ENCODE assay signal across 21 cellular contexts in genomic region chr4:102807345-102807744, GRCh38. TPM values are rescaled to one million over a fixed set of nuclear protein-coding genes. Genes with fewer than 3 reads are reported as not detected.
DNase-seq lines count a peak whose midpoint lies in the region; ATAC-seq and TF ChIP-seq lines count a peak whose summit lies in the region.
"Had no signal": no experiment of that assay in that cellular context is flagged by ENCODE, and none has a peak within 500 bp of the region (broad histone marks: within the 10 kb centered on the region; RNA-seq: fewer than 3 reads in every experiment).

No MANE protein-coding gene starts in this region.

- no peak overlapping the region for H3K4me3 ChIP-seq in mesenchymal stem cell (ENCODE audit: insufficient read depth in 1 of 2, low read depth in 1 of 2, low read length in 2 of 2)
- H3K4me3 ChIP-seq in right atrium auricular region: no peak overlapping the region
- H3K4me3 ChIP-seq: BLaER1, gastroesophageal sphincter, neural progenitor cell, skin epidermis, upper lobe of left lung had no signal

- H2AFZ ChIP-seq in mesenchymal stem cell (ENCODE audit: low read depth, low read length): no peak overlapping the region
- H2AFZ ChIP-seq: neural progenitor cell had no signal

- H3K14ac ChIP-seq in mesenchymal stem cell (ENCODE audit: low read length in 2 of 2): no peak overlapping the region

- H4K91ac ChIP-seq in mesenchymal stem cell (ENCODE audit: low read length): no peak overlapping the region

- peak; percentile 47 for DNase-seq in Caki2 (ENCODE audit: low read depth)
- DNase-seq in mesenchymal stem cell: no peak
- DNase-seq in AG08395 (ENCODE audit: low spot score): no peak
- DNase-seq in dermis blood vessel endothelial cell: no peak
- no peak for DNase-seq in right atrium auricular region (ENCODE audit: low spot score)
- DNase-seq: activated T-cell treated with anti-CD3 and anti-CD28 coated beads for 4 hours; DMS79 treated with DMSO at 0.1 percent for 48 hours; KBM-7; NCI-H1092; NCI-H2171 treated with DMSO at 0.1 percent for 48 hours; stimulated activated naive CD8-positive, alpha-beta T cell treated with anti-CD3 and anti-CD28 coated beads, Interleukin-15, Interleukin-2, amounts not matched to agents 100 U/mL and 50 U/mL, for 24 hours; T-helper 9 cell; upper lobe of left lung had no signal

- in situ Hi-C loops in Caki2 (cut with HindIII; ENCODE audit: low pct_unique_long_range_greater_than_20kb, low sequenced_read_pairs): loop anchor here (10.0 kb wide), 1 partner anchor 173 kb away; no protein-coding TSS in a partner anchor

- no peak overlapping the region for H3K4ac ChIP-seq in mesenchymal stem cell (ENCODE audit: low read depth in 1 of 2, low read length in 2 of 2)

- TF ChIP-seq CTCF in right atrium auricular region (IDR thresholded peaks at IDR 0.05): no peak

- H3K4me2 ChIP-seq in mesenchymal stem cell (ENCODE audit: low read length, poor library complexity, severe bottlenecking): no peak overlapping the region
- H3K4me2 ChIP-seq: BLaER1, neural progenitor cell had no signal

- H3K4me1 ChIP-seq in mesenchymal stem cell (ENCODE audit: control insufficient read depth, insufficient read depth, low read depth, low read length) (peaks cover 8% of the 10 kb centered on the region), right atrium auricular region (peaks cover 0 to 41% of the 10 kb centered on the region in 2 donors)
- H3K4me1 ChIP-seq: BLaER1 had no signal

- peak; percentile 35 for ATAC-seq in GM19468 (IDR thresholded peaks at IDR 0.05; ENCODE audit: extremely low read depth, unreplicated experiment)
- peak; percentile 47 for ATAC-seq in HG03175 (IDR thresholded peaks at IDR 0.05; ENCODE audit: unreplicated experiment)
- no peak for ATAC-seq in GM19328 (IDR thresholded peaks at IDR 0.05; ENCODE audit: unreplicated experiment)
- ATAC-seq: gastroesophageal sphincter; stimulated activated naive CD8-positive, alpha-beta T cell treated with anti-CD3 and anti-CD28 coated beads, Interleukin-15, Interleukin-2, amounts not matched to agents 100 U/mL and 50 U/mL, for 24 hours had no signal

- H3K9me3 ChIP-seq in mesenchymal stem cell (ENCODE audit: control insufficient read depth, low read length) (no peaks in the 10 kb centered on the region), right atrium auricular region (no peaks in the 10 kb centered on the region)
- H3K9me3 ChIP-seq: BLaER1, gastroesophageal sphincter, upper lobe of left lung had no signal

- H2AK5ac ChIP-seq in mesenchymal stem cell (ENCODE audit: low read length, severe bottlenecking): no peak overlapping the region

- H3K9ac ChIP-seq in mesenchymal stem cell (ENCODE audit: low read length): no peak overlapping the region
- H3K9ac ChIP-seq: BLaER1, neural progenitor cell had no signal

- H3K27me3 ChIP-seq in mesenchymal stem cell (ENCODE audit: control insufficient read depth in 1 of 2, insufficient read depth in 1 of 2, low read length in 2 of 2) (no peaks in the 10 kb centered on the region), right atrium auricular region (no peaks in the 10 kb centered on the region)
- H3K27me3 ChIP-seq: BLaER1, gastroesophageal sphincter, neural progenitor cell, upper lobe of left lung had no signal

- H4K8ac ChIP-seq in mesenchymal stem cell (ENCODE audit: low read length): no peak overlapping the region

- no peak overlapping the region for H2BK120ac ChIP-seq in mesenchymal stem cell (ENCODE audit: low read depth, low read length)

- H3K79me1 ChIP-seq in mesenchymal stem cell (replicated peaks; ENCODE audit: low read length, poor library complexity, severe bottlenecking): peaks cover 3% of the 10 kb centered on the region

- H2BK5ac ChIP-seq in mesenchymal stem cell (ENCODE audit: low read depth, low read length, poor library complexity, severe bottlenecking): no peak overlapping the region

- H3K36me3 ChIP-seq in mesenchymal stem cell (ENCODE audit: control insufficient read depth in 1 of 2, insufficient read depth in 2 of 2, low read depth in 1 of 2, low read length in 2 of 2): peaks cover 17 to 89% of the 10 kb centered on the region in 2 experiments
- H3K36me3 ChIP-seq in right atrium auricular region: peaks cover 48% of the 10 kb centered on the region

- H2BK12ac ChIP-seq in mesenchymal stem cell (ENCODE audit: low read length in 2 of 2): no peak overlapping the region

- H3K18ac ChIP-seq in mesenchymal stem cell (ENCODE audit: low read depth in 1 of 2, low read length in 2 of 2): no peak overlapping the region

- no peak overlapping the region for H3K23ac ChIP-seq in mesenchymal stem cell (ENCODE audit: low read length in 2 of 2)

- 100% methylated on average over 1 of the region's 1 CpG for WGBS in mesenchymal stem cell

- no peak overlapping the region for H2BK15ac ChIP-seq in mesenchymal stem cell (ENCODE audit: low read depth, poor library complexity, severe bottlenecking)

- H3K27ac ChIP-seq in mesenchymal stem cell (ENCODE audit: low read length, poor library complexity, severe bottlenecking) (peak overlapping the region; percentile 55), right atrium auricular region (no peak overlapping the region)
- H3K27ac ChIP-seq: BLaER1, gastroesophageal sphincter, HL-60, neural progenitor cell, upper lobe of left lung had no signal

RNA-seq across cellular contexts. Expression of gene UBE2D3, which starts 20.0 kb away (rescaled TPM):
- total RNA-seq in Caki2 (2014; rRNA removed; shearing (Covaris generic); ENCODE audit: low replicate concordance): 337 and 365 TPM in 2 replicates
- 603 TPM for polyA plus RNA-seq in mesenchymal stem cell (2013, experiment 1 of 2)
- polyA plus RNA-seq in mesenchymal stem cell (2013, experiment 2 of 2): 627 TPM
- total RNA-seq in dermis blood vessel endothelial cell: 313 and 433 TPM in 2 replicates
- total RNA-seq in right atrium auricular region: 100 to 1,000 TPM; 288 to 322 TPM

RNA-seq across cellular contexts. Expression of gene MANBA, which starts 46.6 kb away (rescaled TPM):
- total RNA-seq in Caki2 (2014; rRNA removed; shearing (Covaris generic); ENCODE audit: low replicate concordance): 17.8 and 19.4 TPM in 2 replicates
- polyA plus RNA-seq in mesenchymal stem cell (2013, experiment 1 of 2): 68.5 TPM
- polyA plus RNA-seq in mesenchymal stem cell (2013, experiment 2 of 2): 66.9 TPM
- total RNA-seq in dermis blood vessel endothelial cell: 15.6 and 25.7 TPM in 2 replicates
- 10 to 100 TPM; 26.9 to 41.6 TPM for total RNA-seq in right atrium auricular region
